8 cellular contexts compared by ENCODE assay signal in the genomic region with DNA sequence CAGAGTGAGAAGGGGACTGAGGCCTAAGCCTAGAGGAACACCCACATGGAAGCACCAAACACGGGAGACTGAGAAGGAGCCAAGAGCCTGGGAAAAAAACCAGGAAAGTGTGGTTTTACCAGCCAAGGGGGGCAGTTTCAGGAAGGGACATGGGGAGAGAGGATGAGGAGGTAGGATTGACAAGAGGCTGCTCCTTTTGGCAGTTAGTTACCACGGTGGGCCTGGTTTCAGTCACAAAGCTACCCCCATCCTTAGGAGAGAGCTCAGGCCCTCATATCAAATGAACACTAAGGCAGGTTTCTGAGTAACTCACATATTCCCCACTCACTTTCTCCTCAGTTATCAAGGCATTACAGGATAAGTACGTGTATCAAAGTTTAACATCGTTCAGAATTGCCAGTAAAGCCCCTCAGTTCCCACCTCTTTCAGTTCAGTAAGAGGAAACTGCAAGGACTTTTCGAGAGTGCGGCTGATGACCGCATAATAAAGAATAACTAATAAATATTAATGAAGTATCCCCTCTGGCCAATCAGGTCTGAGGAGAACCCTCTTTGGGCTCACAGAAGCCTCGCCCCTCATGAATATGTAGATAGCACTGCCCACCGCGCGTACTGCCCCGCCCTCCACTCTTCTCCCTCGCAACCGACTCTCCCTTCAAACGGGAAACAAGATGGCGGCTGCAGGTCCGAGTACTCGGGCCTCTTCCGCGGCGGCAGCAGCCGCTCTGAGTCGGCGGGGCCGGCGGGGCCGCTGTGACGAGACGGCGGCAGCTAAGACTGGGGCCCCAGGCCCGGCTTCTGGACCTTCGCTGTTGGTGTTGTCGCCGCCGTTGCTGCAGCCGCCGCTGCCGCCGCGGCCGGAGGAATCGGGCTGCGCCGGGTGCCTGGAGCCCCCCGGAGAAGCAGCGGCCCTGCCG. TPM values are rescaled to one million over a fixed set of nuclear protein-coding genes. Genes with fewer than 3 reads are reported as not detected.
DNase-seq lines count a peak whose midpoint lies in the region; ATAC-seq and TF ChIP-seq lines count a peak whose summit lies in the region.

A gene with protein sequence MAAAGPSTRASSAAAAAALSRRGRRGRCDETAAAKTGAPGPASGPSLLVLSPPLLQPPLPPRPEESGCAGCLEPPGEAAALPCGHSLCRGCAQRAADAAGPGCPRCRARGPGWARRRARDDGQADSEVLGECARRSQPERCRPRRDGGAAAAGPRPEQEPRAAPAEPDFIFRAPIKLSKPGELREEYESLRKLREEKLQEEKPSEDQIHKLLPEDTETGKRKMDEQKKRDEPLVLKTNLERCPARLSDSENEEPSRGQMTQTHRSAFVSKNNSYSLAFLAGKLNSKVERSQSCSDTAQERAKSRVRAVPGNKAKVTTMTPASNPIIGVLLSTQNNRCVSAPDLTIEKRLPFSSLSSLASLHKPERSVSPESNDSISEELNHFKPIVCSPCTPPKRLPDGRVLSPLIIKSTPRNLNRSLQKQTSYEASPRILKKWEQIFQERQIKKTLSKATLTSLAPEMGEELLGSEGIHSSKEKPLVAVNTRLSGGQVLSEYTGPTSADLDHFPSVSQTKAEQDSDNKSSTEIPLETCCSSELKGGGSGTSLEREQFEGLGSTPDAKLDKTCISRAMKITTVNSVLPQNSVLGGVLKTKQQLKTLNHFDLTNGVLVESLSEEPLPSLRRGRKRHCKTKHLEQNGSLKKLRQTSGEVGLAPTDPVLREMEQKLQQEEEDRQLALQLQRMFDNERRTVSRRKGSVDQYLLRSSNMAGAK (plus strand): TSS at position 639 of the 916 bp plus-strand sequence. CDS start 32 bp downstream, at position 671.

- POLR2A ChIA-PET in activated B cell treated with CpG ODN at 0.5 μM for 24 hours (lab: Charles Lee) = interaction anchor here (0.6 to 1.8 kb wide), 5 partner anchors 35 to 1162 kb away, joined by 3 to 7 read pairs (median 4); a partner anchor contains a TSS

- ATAC-seq in HG03196 (IDR thresholded peaks at IDR 0.05; ENCODE audit: unreplicated experiment) (peak; percentile 97), activated B cell treated with CpG ODN at 0.5 μM for 24 hours (ENCODE audit: low read depth) (peak; percentile 98)

- CTCF ChIA-PET in activated B cell treated with CpG ODN at 0.5 μM for 24 hours (lab: Charles Lee) = interaction anchor here (1.1 to 2.5 kb wide), 2 partner anchors 9 to 1459 kb away, joined by 3 to 10 read pairs; no protein-coding TSS in a partner anchor

- no peaks in the 10 kb centered on the region for H3K36me3 Mint-ChIP-seq in activated B cell treated with CpG ODN at 0.5 μM for 24 hours (ENCODE audit: low read depth)

- no peaks in the 10 kb centered on the region for H3K9me3 Mint-ChIP-seq in activated B cell treated with CpG ODN at 0.5 μM for 24 hours

- peaks cover 32% of the 10 kb centered on the region for H3K4me1 Mint-ChIP-seq in activated B cell treated with CpG ODN at 0.5 μM for 24 hours

- in situ Hi-C loops in GM18951 (cut with MboI; ENCODE audit: low sequenced_read_pairs, unreplicated experiment) = no loop called here

- H3K4me3 Mint-ChIP-seq in activated B cell treated with CpG ODN at 0.5 μM for 24 hours = peak within 1 kb of the TSS; percentile 90

- intact Hi-C loops in activated B cell treated with CpG ODN at 0.5 μM for 24 hours (cut with micrococcal nuclease) = loop anchor here (1.0 to 5.0 kb wide), 6 partner anchors 20 to 351 kb away; a partner anchor contains a TSS

- DNase-seq in AG08395 (ENCODE audit: low spot score) = peak; percentile 99
- DNase-seq in NCI-H345 (lab: John Stamatoyannopoulos, UW) = peak; percentile 97
- DNase-seq in activated B cell treated with CpG ODN at 0.5 μM for 24 hours = peak; percentile 82
- DNase-seq in caudate nucleus (lab: John Stamatoyannopoulos, UW) = peak in 60 of 61 donors; percentile 53 to 99 (median 92)
- peak; percentile 98 for DNase-seq in iris pigment epithelial cell (ENCODE audit: low read depth)
- DNase-seq in stimulated activated CD4-positive, alpha-beta T cell treated with anti-CD3 and anti-CD28 coated beads, Interleukin-12 subunit alpha, Interleukin-12 subunit beta, amount 100 ng/mL, for 24 hours (ENCODE audit: low read depth in 2 of 2) = peak; percentile 74 to 87

- peak; percentile 87 for TF ChIP-seq POLR2A in GM18951 (IDR thresholded peaks at IDR 0.05; ENCODE audit: extremely low read depth, insufficient read depth, insufficient read length)

- H3K27ac ChIP-seq in caudate nucleus (ENCODE audit: low read depth, low read length) = peak within 1 kb of the TSS; percentile 98

- H3K27ac Mint-ChIP-seq in activated B cell treated with CpG ODN at 0.5 μM for 24 hours = peak within 1 kb of the TSS; percentile 95

- no peak for TF ChIP-seq CTCF in activated B cell treated with CpG ODN at 0.5 μM for 24 hours (IDR thresholded peaks at IDR 0.05)

- no peaks in the 10 kb centered on the region for H3K27me3 Mint-ChIP-seq in activated B cell treated with CpG ODN at 0.5 μM for 24 hours

RNA-seq across cellular contexts. Expression of the gene that starts here (rescaled TPM):
- 20.4 and 22.2 TPM in 2 replicates for total RNA-seq in activated B cell treated with CpG ODN at 0.5 μM for 24 hours

Comparison
In these comparisons a context has a peak if more than half of its experiments do, and no peak if none do; other contexts are left out.
1. Peak in every context shown above with its lines: DNase-seq, ATAC-seq and H3K27ac ChIP-seq.